Comparison of ENCODE assay signal across 17 cellular contexts in genomic region chr15:55245058-55245457, GRCh38.
"Had no signal": no experiment of that assay in that cellular context is flagged by ENCODE, and none has a peak within 500 bp of the region (broad histone marks: within the 10 kb centered on the region; RNA-seq: fewer than 3 reads in every experiment).

No MANE protein-coding gene starts in this region.

- H3K9me3 ChIP-seq: adrenal gland, body of pancreas, gastrocnemius medialis, left lung, sigmoid colon, SK-N-SH, thyroid gland had no signal

- ATAC-seq: body of pancreas, gastrocnemius medialis, left lung, Right ventricle myocardium inferior had no signal

- H3K4me3 Mint-ChIP-seq: T-helper 1 cell treated with Interleukin-12 subunit alpha and Interleukin-12 subunit beta and Interleukin-4 antibody, amounts not matched to agents 30 μg/mL and 1 μg/mL, for 36 hours had no signal

- H3K27ac Mint-ChIP-seq: T-helper 1 cell treated with Interleukin-12 subunit alpha and Interleukin-12 subunit beta and Interleukin-4 antibody, amounts not matched to agents 30 μg/mL and 1 μg/mL, for 36 hours had no signal

- H3K4me1 ChIP-seq: gastrocnemius medialis, sigmoid colon, thyroid gland had no signal

- H3K27me3 ChIP-seq: adrenal gland, body of pancreas, gastrocnemius medialis, left lung, sigmoid colon, thyroid gland had no signal

- H3K4me3 ChIP-seq: adrenal gland, body of pancreas, gastrocnemius medialis, left lung, sigmoid colon, thyroid gland had no signal

- DNase-seq: activated CD4-positive, CD25-positive, alpha-beta regulatory T cell treated with anti-CD3 and anti-CD28 coated beads, Interleukin-2, amount 50 U/mL, for 72 hours; activated effector memory CD4-positive, alpha-beta T cell treated with Interleukin-2 at 50 U/mL for 16 hours; adrenal gland; body of pancreas; central memory CD4-positive, alpha-beta T cell; cortex of kidney; effector CD8-positive, alpha-beta T cell; gastrocnemius medialis; left lung; mesendoderm; sigmoid colon; SK-N-SH; stimulated activated CD4-positive, alpha-beta T cell treated with anti-CD3 and anti-CD28 coated beads, Interleukin-12 subunit alpha, Interleukin-12 subunit beta, amount 100 ng/mL, for 4 hours; stimulated activated CD8-positive, alpha-beta memory T cell treated with anti-CD3 and anti-CD28 coated beads, Interleukin-4, amount 100 ng/mL, for 48 hours; thyroid gland had no signal

- H3K9me3 Mint-ChIP-seq: T-helper 1 cell treated with Interleukin-12 subunit alpha and Interleukin-12 subunit beta and Interleukin-4 antibody, amounts not matched to agents 30 μg/mL and 1 μg/mL, for 36 hours had no signal

- H3K36me3 ChIP-seq: adrenal gland, gastrocnemius medialis, left lung, thyroid gland had no signal

- H3K27ac ChIP-seq: adrenal gland, body of pancreas, gastrocnemius medialis, sigmoid colon, thyroid gland had no signal
